ENCODE assay signal across 1 cellular context in genomic region chr7:5426226-5426475, GRCh38.
TF ChIP-seq lines count a peak whose summit lies in the region.

No MANE protein-coding gene starts in this region.

TF ChIP-seq in H1, 55 proteins besides CTCF, POLR2A, EP300 and RAD21 (continued from another document):
- TF ChIP-seq ASH2L (IDR thresholded peaks at IDR 0.05; ENCODE audit: low read length): no peak
- TF ChIP-seq NANOG (IDR thresholded peaks at IDR 0.05; ENCODE audit: insufficient read depth, low read depth, low read length, poor library complexity, severe bottlenecking): no peak
- no peak for TF ChIP-seq KDM1A (IDR thresholded peaks at IDR 0.05; ENCODE audit: borderline replicate concordance, low read length)
- TF ChIP-seq ATF2 (IDR thresholded peaks at IDR 0.05; ENCODE audit: low read length): no peak
- TF ChIP-seq POLR2AphosphoS5 (IDR thresholded peaks at IDR 0.05; ENCODE audit: low read depth, low read length): no peak
- TF ChIP-seq RXRA (IDR thresholded peaks at IDR 0.05; ENCODE audit: insufficient read depth, low read depth, low read length): no peak
- TF ChIP-seq CBX5 (IDR thresholded peaks at IDR 0.05; ENCODE audit: low read depth, low read length): no peak
- TF ChIP-seq ZNF274 (IDR thresholded peaks at IDR 0.05; ENCODE audit: borderline replicate concordance, extremely low read depth, low read length): no peak
- no peak for TF ChIP-seq RBBP5 (IDR thresholded peaks at IDR 0.05; ENCODE audit: borderline replicate concordance, low read depth, low read length)
